Comparison of ENCODE assay signal across 21 cellular contexts in genomic region chr2:239144713-239144999, GRCh38.
A peak's percentile ranks its signal among the peaks of the same experiment; 100 is the strongest.
DNase-seq lines count a peak whose midpoint lies in the region; ATAC-seq and TF ChIP-seq lines count a peak whose summit lies in the region.
"Had no signal": no experiment of that assay in that cellular context is flagged by ENCODE, and none has a peak within 500 bp of the region (broad histone marks: within the 10 kb centered on the region; RNA-seq: fewer than 3 reads in every experiment).

No MANE protein-coding gene starts in this region.

- intact Hi-C loops in Right ventricle myocardium superior (cut with DNase I): no loop called here
- intact Hi-C loops in left ventricle myocardium superior (cut with micrococcal nuclease): no loop called here

- ATAC-seq in Right ventricle myocardium superior (ENCODE audit: poor library complexity) (no peak), left ventricle myocardium superior (no peak), HG02970 (IDR thresholded peaks at IDR 0.05; ENCODE audit: low FRiP score, unreplicated experiment) (no peak)
- ATAC-seq: K562 had no signal

- CTCF ChIA-PET in HEK293T (lab: Yijun Ruan, JAX): interaction anchor here (1.2 kb wide), 1 partner anchor 49 kb away, joined by 5 read pairs; no protein-coding TSS in a partner anchor

- peak overlapping the region; percentile 54 for H3K27ac ChIP-seq in angular gyrus (ENCODE audit: low read depth, low read length)
- H3K27ac ChIP-seq: A549, HL-60, SK-N-MC had no signal

- DNase-seq in Right ventricle myocardium superior (peak; percentile 13), left ventricle myocardium superior (no peak), HuH-7 (ENCODE audit: low spot score) (peak; percentile 47), HEK293T (ENCODE audit: extremely low spot score) (no peak), NCI-H526 treated with DMSO at 0.1 percent for 48 hours (lab: John Stamatoyannopoulos, UW) (no peak)
- DNase-seq: DMS79 treated with DMSO at 0.1 percent for 48 hours, GF-D8, HCEC 1CT, MV-4-11, NCI-H1105, NCI-H2029 treated with DMSO at 0.1 percent for 48 hours, NCI-H2227 treated with DMSO at 0.1 percent for 48 hours, SIG-M5, SW 1271, T-helper 9 cell had no signal

- POLR2A ChIA-PET in HEK293T (lab: Yijun Ruan, JAX): interaction anchor here (0.9 kb wide), 1 partner anchor 256 kb away, joined by 4 read pairs; the partner anchor contains the start of gene HDAC4

TF ChIP-seq in HEK293T, 16 proteins besides CTCF, POLR2A, EP300 and RAD21:
- TF ChIP-seq FOXA1 (IDR thresholded peaks at IDR 0.05): no peak

Comparison
In these comparisons a context has a peak if more than half of its experiments do, and no peak if none do; other contexts are left out.
1. DNase-seq: peak in Right ventricle myocardium superior (single experiment) and HuH-7 (single experiment); none in left ventricle myocardium superior (single experiment), HEK293T (single experiment) and NCI-H526 treated with DMSO at 0.1 percent for 48 hours (single experiment).